24 cellular contexts compared by ENCODE assay signal in the genomic region with DNA sequence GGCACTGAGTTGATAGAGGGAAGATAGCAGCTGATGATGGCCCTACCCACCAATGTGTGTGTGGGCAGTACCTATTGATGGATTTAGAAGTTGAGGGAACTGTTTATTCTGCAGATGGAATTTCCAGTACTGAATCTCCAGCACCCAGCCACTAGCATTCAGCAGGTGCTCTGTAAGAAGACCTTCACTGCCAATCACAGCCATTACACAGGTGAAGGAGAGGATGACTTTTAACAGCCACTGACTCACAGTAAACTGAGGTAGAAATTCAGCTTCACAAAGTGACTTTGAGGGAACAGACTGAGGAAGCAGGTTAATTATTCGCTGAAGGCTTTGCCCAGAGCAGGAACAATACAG.
"Had no signal": no experiment of that assay in that cellular context is flagged by ENCODE, and none has a peak within 500 bp of the region (broad histone marks: within the 10 kb centered on the region; RNA-seq: fewer than 3 reads in every experiment).

No MANE protein-coding gene starts in this region.

- H3K4me1 ChIP-seq: gastrocnemius medialis, upper lobe of right lung had no signal

- H3K9me3 ChIP-seq: esophagus squamous epithelium, gastrocnemius medialis, thyroid gland, upper lobe of right lung had no signal

- H3K27ac ChIP-seq: coronary artery, esophagus squamous epithelium, gastrocnemius medialis, thyroid gland, upper lobe of right lung had no signal

- H3K27me3 Mint-ChIP-seq: activated CD4-positive, alpha-beta memory T cell treated with anti-CD3 and anti-CD28 coated beads for 36 hours; T-helper 17 cell had no signal

- H3K9me3 Mint-ChIP-seq: activated CD4-positive, alpha-beta memory T cell treated with anti-CD3 and anti-CD28 coated beads for 36 hours; activated naive CD4-positive, alpha-beta T cell treated with anti-CD3 and anti-CD28 coated beads, Interleukin-2, amount 50 U/mL, for 72 hours; activated T-helper 1 cell treated with anti-CD3 and anti-CD28 coated beads, Interleukin-12 subunit alpha, Interleukin-12 subunit beta, Interleukin-2, Interleukin-4 antibody, amounts not matched to agents 30 ng/mL and 10 ng/mL and 1 ng/mL, durations not matched to agents 14 hours and 24 hours and 36 hours; endodermal cell; natural killer cell had no signal

- H3K36me3 Mint-ChIP-seq: activated CD4-positive, alpha-beta memory T cell treated with anti-CD3 and anti-CD28 coated beads for 36 hours; activated naive CD4-positive, alpha-beta T cell treated with anti-CD3 and anti-CD28 coated beads, Interleukin-2, amount 50 U/mL, for 72 hours; natural killer cell had no signal

- FAIRE-seq: islet of Langerhans had no signal

- DNase-seq: activated CD4-positive, alpha-beta memory T cell treated with anti-CD3 and anti-CD28 coated beads for 36 hours; activated CD4-positive, alpha-beta T cell treated with anti-CD3 and anti-CD28 coated beads for 48 hours; activated gamma-delta T cell; activated T-cell treated with anti-CD3 and anti-CD28 coated beads for 4 hours; amniotic stem cell; cerebellar nuclear complex; endodermal cell; esophagus squamous epithelium; hypothalamus; natural killer cell; retina; stimulated activated CD4-positive, alpha-beta T cell treated with anti-CD3 and anti-CD28 coated beads, Interleukin-2, amount 100 ng/mL, for 48 hours; stimulated activated CD8-positive, alpha-beta memory T cell treated with anti-CD3 and anti-CD28 coated beads, Interleukin-4, amount 100 ng/mL, for 48 hours; stimulated activated naive CD4-positive, alpha-beta T cell treated with Interleukin-2 at 50 U/mL for 16 hours; T-helper 17 cell; thyroid gland; upper lobe of right lung had no signal

- H3K27me3 ChIP-seq: thyroid gland, upper lobe of right lung had no signal

- H3K36me3 ChIP-seq: esophagus squamous epithelium, gastrocnemius medialis, thyroid gland, upper lobe of right lung had no signal

- ATAC-seq: activated naive CD4-positive, alpha-beta T cell treated with anti-CD3 and anti-CD28 coated beads, Interleukin-2, amount 50 U/mL, for 72 hours; natural killer cell; T-helper 17 cell had no signal

- H3K4me3 Mint-ChIP-seq: activated CD4-positive, alpha-beta memory T cell treated with anti-CD3 and anti-CD28 coated beads for 36 hours; activated T-helper 1 cell treated with anti-CD3 and anti-CD28 coated beads, Interleukin-12 subunit alpha, Interleukin-12 subunit beta, Interleukin-2, Interleukin-4 antibody, amounts not matched to agents 30 ng/mL and 10 ng/mL and 1 ng/mL, durations not matched to agents 14 hours and 24 hours and 36 hours; endodermal cell; natural killer cell; T-helper 17 cell had no signal

- H3K27ac Mint-ChIP-seq: activated T-helper 1 cell treated with anti-CD3 and anti-CD28 coated beads, Interleukin-12 subunit alpha, Interleukin-12 subunit beta, Interleukin-2, Interleukin-4 antibody, amounts not matched to agents 30 ng/mL and 10 ng/mL and 1 ng/mL, durations not matched to agents 14 hours and 24 hours and 36 hours; endodermal cell; progenitor cell of endocrine pancreas had no signal

- H3K4me3 ChIP-seq: coronary artery, esophagus squamous epithelium, gastrocnemius medialis, lung, thyroid gland, upper lobe of right lung had no signal

- H3K4me1 Mint-ChIP-seq: endodermal cell had no signal
